In the genomic region with DNA sequence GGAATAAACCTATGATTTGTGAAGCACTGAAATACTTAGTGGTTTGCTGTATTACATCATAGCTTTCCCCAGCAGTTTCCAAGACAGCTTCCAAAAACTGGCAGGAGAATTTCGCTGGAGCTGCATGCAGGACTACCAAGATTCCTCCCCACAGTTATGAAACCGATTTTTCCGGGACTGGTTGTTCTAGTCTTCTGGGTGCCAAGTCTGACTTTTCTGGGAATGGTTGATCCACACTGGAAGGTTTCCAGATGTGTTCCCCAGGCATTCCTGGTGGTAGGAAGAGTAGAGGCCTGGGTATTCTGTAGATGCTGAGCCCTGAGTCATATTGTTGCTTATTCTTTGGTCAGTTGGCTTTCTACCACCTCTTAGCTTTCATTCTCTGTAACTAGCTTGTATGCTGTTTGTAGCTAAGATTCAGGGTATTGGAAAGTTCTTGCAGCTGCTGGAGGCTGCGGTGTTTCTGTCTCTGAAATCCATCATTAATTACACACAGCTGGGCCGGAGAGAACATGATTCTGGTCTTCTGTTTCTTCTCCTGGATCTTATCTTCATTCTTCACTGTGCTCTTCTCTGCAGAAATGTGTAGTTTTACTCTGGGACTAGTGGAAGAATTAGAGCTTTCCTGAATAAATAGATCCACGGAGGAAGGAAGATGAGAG, we compare ENCODE assay signal across 13 cellular contexts. TPM values are rescaled to one million over a fixed set of nuclear protein-coding genes. Genes with fewer than 3 reads are reported as not detected.
DNase-seq lines count a peak whose midpoint lies in the region; ATAC-seq, FAIRE-seq and TF ChIP-seq lines count a peak whose summit lies in the region.
"Had no signal": no experiment of that assay in that cellular context is flagged by ENCODE, and none has a peak within 500 bp of the region (broad histone marks: within the 10 kb centered on the region; RNA-seq: fewer than 3 reads in every experiment).

No MANE protein-coding gene starts in this region.

- no peak for ATAC-seq in activated CD8-positive, alpha-beta T cell treated with anti-CD3 and anti-CD28 coated beads for 36 hours

- no peaks in the 10 kb centered on the region for H3K9me2 ChIP-seq in hepatocyte (replicated peaks; ENCODE audit: insufficient read depth)

- no peaks in the 10 kb centered on the region for H3K27me3 Mint-ChIP-seq in MCF 10A (ENCODE audit: insufficient read depth, unreplicated experiment)
- H3K27me3 Mint-ChIP-seq in activated CD8-positive, alpha-beta T cell treated with anti-CD3 and anti-CD28 coated beads for 36 hours: no peaks in the 10 kb centered on the region
- H3K27me3 Mint-ChIP-seq: memory B cell had no signal

- H4K20me1 ChIP-seq in hepatocyte (ENCODE audit: insufficient read depth, poor library complexity, severe bottlenecking): no peaks in the 10 kb centered on the region

- H3K36me3 Mint-ChIP-seq in MCF 10A (ENCODE audit: insufficient read depth, unreplicated experiment): peaks cover 27% of the 10 kb centered on the region
- peaks cover 3% of the 10 kb centered on the region for H3K36me3 Mint-ChIP-seq in activated CD8-positive, alpha-beta T cell treated with anti-CD3 and anti-CD28 coated beads for 36 hours (ENCODE audit: low read depth)

- DNase-seq in GM03348 (ENCODE audit: low spot score) (peak; percentile 75), MCF 10A (ENCODE audit: unreplicated experiment) (peak; percentile 98), hepatocyte (ENCODE audit: low spot score) (peak; percentile 63), kidney (no peak), NCI-H1694 (lab: John Stamatoyannopoulos, UW) (no peak), AML-193 (lab: John Stamatoyannopoulos, UW) (no peak)
- no peak for DNase-seq in activated CD8-positive, alpha-beta T cell treated with anti-CD3 and anti-CD28 coated beads for 36 hours
- DNase-seq: Caco-2; effector CD8-positive, alpha-beta T cell; NCI-H1048 had no signal

- TF ChIP-seq CTCF in MCF 10A (IDR thresholded peaks at IDR 0.05; ENCODE audit: unreplicated experiment): no peak
- TF ChIP-seq CTCF in hepatocyte (IDR thresholded peaks at IDR 0.05; ENCODE audit: poor library complexity): no peak
- no peak for TF ChIP-seq CTCF in kidney (IDR thresholded peaks at IDR 0.05; ENCODE audit: borderline replicate concordance, extremely low read depth, insufficient read depth)
- no peak for TF ChIP-seq CTCF in activated CD8-positive, alpha-beta T cell treated with anti-CD3 and anti-CD28 coated beads for 36 hours (IDR thresholded peaks at IDR 0.05)

- no peaks in the 10 kb centered on the region for H3K9me3 Mint-ChIP-seq in MCF 10A (ENCODE audit: unreplicated experiment)
- no peaks in the 10 kb centered on the region for H3K9me3 Mint-ChIP-seq in activated CD8-positive, alpha-beta T cell treated with anti-CD3 and anti-CD28 coated beads for 36 hours

- peak overlapping the region; percentile 82 for H3K27ac ChIP-seq in hepatocyte
- H3K27ac ChIP-seq in skeletal muscle tissue (ENCODE audit: low read depth, low read length): peak overlapping the region; percentile 39
- H3K27ac ChIP-seq in kidney (ENCODE audit: low read depth in 2 of 2, low read length in 2 of 2): no peak overlapping the region
- H3K27ac ChIP-seq: VCaP had no signal

- WGBS in hepatocyte (ENCODE audit: low lambda C conversion rate, missing lambda C conversion rate): 57% methylated on average over 6 of the region's 6 CpGs

- H3K27ac Mint-ChIP-seq in MCF 10A (ENCODE audit: low read depth, unreplicated experiment): no peak overlapping the region
- H3K27ac Mint-ChIP-seq in activated CD8-positive, alpha-beta T cell treated with anti-CD3 and anti-CD28 coated beads for 36 hours: no peak overlapping the region
- H3K27ac Mint-ChIP-seq: memory B cell had no signal

- no peaks in the 10 kb centered on the region for H3K36me3 ChIP-seq in hepatocyte (replicated peaks; ENCODE audit: insufficient read depth, low read depth)
- peaks cover 0 to 11% (median 0%) of the 10 kb centered on the region in 3 donors for H3K36me3 ChIP-seq in skeletal muscle tissue (ENCODE audit: control insufficient read depth in 3 of 3, insufficient read depth in 3 of 3, low read length in 3 of 3)
- peaks cover 4 to 17% of the 10 kb centered on the region in 2 donors for H3K36me3 ChIP-seq in kidney (ENCODE audit: control insufficient read depth in 1 of 2, insufficient read depth in 2 of 2, low read length in 2 of 2)

- no peak overlapping the region for H2AFZ ChIP-seq in hepatocyte

- H3K27me3 ChIP-seq in hepatocyte (no peaks in the 10 kb centered on the region), skeletal muscle tissue (ENCODE audit: control insufficient read depth in 3 of 3, insufficient read depth in 3 of 3, low read length in 3 of 3) (no peaks in the 10 kb centered on the region)

- CTCF ChIA-PET in MCF 10A (lab: Yijun Ruan, JAX): interaction anchor here (0.6 to 1.8 kb wide), 5 partner anchors 56 to 209 kb away, joined by 3 to 11 read pairs (median 4); a partner anchor contains a TSS
- CTCF ChIA-PET in activated CD8-positive, alpha-beta T cell treated with anti-CD3 and anti-CD28 coated beads for 36 hours (lab: Charles Lee): interaction anchor here (1.6 kb wide), 1 partner anchor 257 kb away, joined by 5 read pairs; no protein-coding TSS in a partner anchor

- H3K4me1 Mint-ChIP-seq in MCF 10A (ENCODE audit: insufficient read depth, unreplicated experiment): peaks cover 30% of the 10 kb centered on the region
- H3K4me1 Mint-ChIP-seq in activated CD8-positive, alpha-beta T cell treated with anti-CD3 and anti-CD28 coated beads for 36 hours (ENCODE audit: low read depth): no peaks in the 10 kb centered on the region
- H3K4me1 Mint-ChIP-seq: memory B cell had no signal

- no peaks in the 10 kb centered on the region for H3K9me3 ChIP-seq in hepatocyte (ENCODE audit: low read depth)
- H3K9me3 ChIP-seq in skeletal muscle tissue (ENCODE audit: control insufficient read depth in 3 of 3, low read length in 3 of 3): no peaks in the 10 kb centered on the region
- H3K9me3 ChIP-seq in kidney (ENCODE audit: control insufficient read depth in 1 of 2, low read length in 2 of 2): no peaks in the 10 kb centered on the region
- H3K9me3 ChIP-seq: Caco-2 had no signal

- H3K4me1 ChIP-seq in hepatocyte (ENCODE audit: insufficient read depth): peaks cover 7% of the 10 kb centered on the region
- peaks cover 8 to 16% (median 14%) of the 10 kb centered on the region in 3 donors for H3K4me1 ChIP-seq in skeletal muscle tissue (ENCODE audit: control insufficient read depth in 3 of 3, insufficient read depth in 3 of 3, low read length in 3 of 3)
- H3K4me1 ChIP-seq in kidney (ENCODE audit: control insufficient read depth in 1 of 2, insufficient read depth in 1 of 2, low read depth in 1 of 2, low read length in 2 of 2): peaks cover 0 to 3% of the 10 kb centered on the region in 2 donors

- intact Hi-C loops in MCF 10A (cut with micrococcal nuclease) (no loop called here), kidney (cut with DNase I) (no loop called here)
- intact Hi-C loops in activated CD8-positive, alpha-beta T cell treated with anti-CD3 and anti-CD28 coated beads for 36 hours (cut with micrococcal nuclease): no loop called here

- POLR2A ChIA-PET in MCF 10A (lab: Yijun Ruan, JAX): interaction anchor here (0.7 to 2.2 kb wide), 8 partner anchors 9 to 195 kb away, joined by 3 to 33 read pairs (median 4); a partner anchor contains a TSS
- POLR2A ChIA-PET in activated CD8-positive, alpha-beta T cell treated with anti-CD3 and anti-CD28 coated beads for 36 hours (lab: Charles Lee): no interaction called here

- no peak for FAIRE-seq in kidney (lab: Jason Lieb, UNC)

- H3K79me2 ChIP-seq in hepatocyte: peaks cover 22% of the 10 kb centered on the region

- H3K4me3 ChIP-seq in hepatocyte (no peak overlapping the region), skeletal muscle tissue (ENCODE audit: low read length in 3 of 3) (no peak overlapping the region), kidney (ENCODE audit: low read length in 2 of 2) (no peak overlapping the region)

- BruUV-seq in MCF 10A (replicated peaks; lab: Mats Ljungman, UMichigan): no TSS peak

- H3K4me3 Mint-ChIP-seq in MCF 10A (ENCODE audit: unreplicated experiment): no peak overlapping the region
- no peak overlapping the region for H3K4me3 Mint-ChIP-seq in activated CD8-positive, alpha-beta T cell treated with anti-CD3 and anti-CD28 coated beads for 36 hours
- H3K4me3 Mint-ChIP-seq: memory B cell had no signal

- H3K9ac ChIP-seq in skeletal muscle tissue (ENCODE audit: low read depth in 1 of 3, low read length in 3 of 3): no peak overlapping the region
- no peak overlapping the region for H3K9ac ChIP-seq in kidney (ENCODE audit: low read length in 2 of 2)

- peak overlapping the region; percentile 56 for H3K4me2 ChIP-seq in hepatocyte

RNA-seq across cellular contexts. Expression of a gene that starts 6.3 kb away (rescaled TPM):
- 6.3 and 7.4 TPM in 2 replicates for total RNA-seq in MCF 10A (2022)
- 56.7 and 63.1 TPM in 2 replicates for total RNA-seq in hepatocyte
- polyA plus RNA-seq in hepatocyte: 27.4 and 29.7 TPM in 2 replicates
- 1.6 TPM for total RNA-seq in skeletal muscle tissue
- 2.3 TPM for total RNA-seq in kidney
- polyA plus RNA-seq in kidney (ENCODE audit: insufficient read depth, low read depth, low replicate concordance): 15.4 TPM
- 1 to 10 TPM in 1 of 2 experiments, under 1 TPM in 1; 0.87 to 1.0 TPM for total RNA-seq in activated CD8-positive, alpha-beta T cell treated with anti-CD3 and anti-CD28 coated beads for 36 hours

RNA-seq across cellular contexts. Expression of a gene that starts 56.7 kb away (rescaled TPM):
- total RNA-seq in MCF 10A (2022) (11.9 and 15.0 TPM in 2 replicates), hepatocyte (21.6 and 33.8 TPM in 2 replicates), skeletal muscle tissue (19.3 TPM), kidney (16.5 TPM)
- polyA plus RNA-seq in hepatocyte (26.3 and 29.4 TPM in 2 replicates), kidney (ENCODE audit: insufficient read depth, low read depth, low replicate concordance) (19.1 TPM)
- total RNA-seq in activated CD8-positive, alpha-beta T cell treated with anti-CD3 and anti-CD28 coated beads for 36 hours: 10 to 100 TPM; 37.4 to 38.1 TPM

RNA-seq across cellular contexts. Expression of a gene that starts 56.8 kb away (rescaled TPM):
- total RNA-seq in MCF 10A (2022): 50.7 and 55.3 TPM in 2 replicates
- 30.5 and 42.0 TPM in 2 replicates for total RNA-seq in hepatocyte
- polyA plus RNA-seq in hepatocyte: 26.8 and 28.5 TPM in 2 replicates
- 30.3 TPM for total RNA-seq in skeletal muscle tissue
- 40.4 TPM for total RNA-seq in kidney
- 30.9 TPM for polyA plus RNA-seq in kidney (ENCODE audit: insufficient read depth, low read depth, low replicate concordance)
- total RNA-seq in activated CD8-positive, alpha-beta T cell treated with anti-CD3 and anti-CD28 coated beads for 36 hours: 10 to 100 TPM; 34.2 to 35.3 TPM

Comparison
In these comparisons a context has a peak if more than half of its experiments do, and no peak if none do; other contexts are left out.
1. DNase-seq: peak in GM03348 (single experiment), MCF 10A (single experiment) and hepatocyte (single experiment); none in kidney (single experiment), NCI-H1694 (single experiment), AML-193 (0 of 2) and activated CD8-positive, alpha-beta T cell treated with anti-CD3 and anti-CD28 coated beads for 36 hours (single experiment).
2. H3K27ac ChIP-seq: peak in hepatocyte (single experiment) and skeletal muscle tissue (single experiment); none in kidney (0 of 2).